Comparison of ENCODE assay signal across 1 cellular context in genomic region chr4:16884673-16885460, GRCh38.
TF ChIP-seq lines count a peak whose summit lies in the region.

No MANE protein-coding gene starts in this region.

TF ChIP-seq in GM23338, 12 proteins besides CTCF, POLR2A, EP300 and RAD21:
- TF ChIP-seq, protein P1, sequence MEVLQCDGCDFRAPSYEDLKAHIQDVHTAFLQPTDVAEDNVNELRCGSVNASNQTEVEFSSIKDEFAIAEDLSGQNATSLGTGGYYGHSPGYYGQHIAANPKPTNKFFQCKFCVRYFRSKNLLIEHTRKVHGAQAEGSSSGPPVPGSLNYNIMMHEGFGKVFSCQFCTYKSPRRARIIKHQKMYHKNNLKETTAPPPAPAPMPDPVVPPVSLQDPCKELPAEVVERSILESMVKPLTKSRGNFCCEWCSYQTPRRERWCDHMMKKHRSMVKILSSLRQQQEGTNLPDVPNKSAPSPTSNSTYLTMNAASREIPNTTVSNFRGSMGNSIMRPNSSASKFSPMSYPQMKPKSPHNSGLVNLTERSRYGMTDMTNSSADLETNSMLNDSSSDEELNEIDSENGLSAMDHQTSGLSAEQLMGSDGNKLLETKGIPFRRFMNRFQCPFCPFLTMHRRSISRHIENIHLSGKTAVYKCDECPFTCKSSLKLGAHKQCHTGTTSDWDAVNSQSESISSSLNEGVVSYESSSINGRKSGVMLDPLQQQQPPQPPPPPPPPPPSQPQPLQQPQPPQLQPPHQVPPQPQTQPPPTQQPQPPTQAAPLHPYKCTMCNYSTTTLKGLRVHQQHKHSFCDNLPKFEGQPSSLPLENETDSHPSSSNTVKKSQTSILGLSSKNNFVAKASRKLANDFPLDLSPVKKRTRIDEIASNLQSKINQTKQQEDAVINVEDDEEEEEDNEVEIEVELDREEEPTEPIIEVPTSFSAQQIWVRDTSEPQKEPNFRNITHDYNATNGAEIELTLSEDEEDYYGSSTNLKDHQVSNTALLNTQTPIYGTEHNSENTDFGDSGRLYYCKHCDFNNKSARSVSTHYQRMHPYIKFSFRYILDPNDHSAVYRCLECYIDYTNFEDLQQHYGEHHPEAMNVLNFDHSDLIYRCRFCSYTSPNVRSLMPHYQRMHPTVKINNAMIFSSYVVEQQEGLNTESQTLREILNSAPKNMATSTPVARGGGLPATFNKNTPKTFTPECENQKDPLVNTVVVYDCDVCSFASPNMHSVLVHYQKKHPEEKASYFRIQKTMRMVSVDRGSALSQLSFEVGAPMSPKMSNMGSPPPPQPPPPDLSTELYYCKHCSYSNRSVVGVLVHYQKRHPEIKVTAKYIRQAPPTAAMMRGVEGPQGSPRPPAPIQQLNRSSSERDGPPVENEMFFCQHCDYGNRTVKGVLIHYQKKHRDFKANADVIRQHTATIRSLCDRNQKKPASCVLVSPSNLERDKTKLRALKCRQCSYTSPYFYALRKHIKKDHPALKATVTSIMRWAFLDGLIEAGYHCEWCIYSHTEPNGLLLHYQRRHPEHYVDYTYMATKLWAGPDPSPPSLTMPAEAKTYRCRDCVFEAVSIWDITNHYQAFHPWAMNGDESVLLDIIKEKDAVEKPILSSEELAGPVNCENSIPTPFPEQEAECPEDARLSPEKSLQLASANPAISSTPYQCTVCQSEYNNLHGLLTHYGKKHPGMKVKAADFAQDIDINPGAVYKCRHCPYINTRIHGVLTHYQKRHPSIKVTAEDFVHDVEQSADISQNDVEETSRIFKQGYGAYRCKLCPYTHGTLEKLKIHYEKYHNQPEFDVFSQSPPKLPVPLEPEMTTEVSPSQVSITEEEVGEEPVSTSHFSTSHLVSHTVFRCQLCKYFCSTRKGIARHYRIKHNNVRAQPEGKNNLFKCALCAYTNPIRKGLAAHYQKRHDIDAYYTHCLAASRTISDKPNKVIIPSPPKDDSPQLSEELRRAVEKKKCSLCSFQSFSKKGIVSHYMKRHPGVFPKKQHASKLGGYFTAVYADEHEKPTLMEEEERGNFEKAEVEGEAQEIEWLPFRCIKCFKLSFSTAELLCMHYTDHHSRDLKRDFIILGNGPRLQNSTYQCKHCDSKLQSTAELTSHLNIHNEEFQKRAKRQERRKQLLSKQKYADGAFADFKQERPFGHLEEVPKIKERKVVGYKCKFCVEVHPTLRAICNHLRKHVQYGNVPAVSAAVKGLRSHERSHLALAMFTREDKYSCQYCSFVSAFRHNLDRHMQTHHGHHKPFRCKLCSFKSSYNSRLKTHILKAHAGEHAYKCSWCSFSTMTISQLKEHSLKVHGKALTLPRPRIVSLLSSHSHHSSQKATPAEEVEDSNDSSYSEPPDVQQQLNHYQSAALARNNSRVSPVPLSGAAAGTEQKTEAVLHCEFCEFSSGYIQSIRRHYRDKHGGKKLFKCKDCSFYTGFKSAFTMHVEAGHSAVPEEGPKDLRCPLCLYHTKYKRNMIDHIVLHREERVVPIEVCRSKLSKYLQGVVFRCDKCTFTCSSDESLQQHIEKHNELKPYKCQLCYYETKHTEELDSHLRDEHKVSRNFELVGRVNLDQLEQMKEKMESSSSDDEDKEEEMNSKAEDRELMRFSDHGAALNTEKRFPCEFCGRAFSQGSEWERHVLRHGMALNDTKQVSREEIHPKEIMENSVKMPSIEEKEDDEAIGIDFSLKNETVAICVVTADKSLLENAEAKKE (CRISPR knock-in tag; IDR thresholded peaks at IDR 0.05) = no peak
- no peak for TF ChIP-seq NANOG (IDR thresholded peaks at IDR 0.05; ENCODE audit: borderline replicate concordance)
- TF ChIP-seq, protein P2, sequence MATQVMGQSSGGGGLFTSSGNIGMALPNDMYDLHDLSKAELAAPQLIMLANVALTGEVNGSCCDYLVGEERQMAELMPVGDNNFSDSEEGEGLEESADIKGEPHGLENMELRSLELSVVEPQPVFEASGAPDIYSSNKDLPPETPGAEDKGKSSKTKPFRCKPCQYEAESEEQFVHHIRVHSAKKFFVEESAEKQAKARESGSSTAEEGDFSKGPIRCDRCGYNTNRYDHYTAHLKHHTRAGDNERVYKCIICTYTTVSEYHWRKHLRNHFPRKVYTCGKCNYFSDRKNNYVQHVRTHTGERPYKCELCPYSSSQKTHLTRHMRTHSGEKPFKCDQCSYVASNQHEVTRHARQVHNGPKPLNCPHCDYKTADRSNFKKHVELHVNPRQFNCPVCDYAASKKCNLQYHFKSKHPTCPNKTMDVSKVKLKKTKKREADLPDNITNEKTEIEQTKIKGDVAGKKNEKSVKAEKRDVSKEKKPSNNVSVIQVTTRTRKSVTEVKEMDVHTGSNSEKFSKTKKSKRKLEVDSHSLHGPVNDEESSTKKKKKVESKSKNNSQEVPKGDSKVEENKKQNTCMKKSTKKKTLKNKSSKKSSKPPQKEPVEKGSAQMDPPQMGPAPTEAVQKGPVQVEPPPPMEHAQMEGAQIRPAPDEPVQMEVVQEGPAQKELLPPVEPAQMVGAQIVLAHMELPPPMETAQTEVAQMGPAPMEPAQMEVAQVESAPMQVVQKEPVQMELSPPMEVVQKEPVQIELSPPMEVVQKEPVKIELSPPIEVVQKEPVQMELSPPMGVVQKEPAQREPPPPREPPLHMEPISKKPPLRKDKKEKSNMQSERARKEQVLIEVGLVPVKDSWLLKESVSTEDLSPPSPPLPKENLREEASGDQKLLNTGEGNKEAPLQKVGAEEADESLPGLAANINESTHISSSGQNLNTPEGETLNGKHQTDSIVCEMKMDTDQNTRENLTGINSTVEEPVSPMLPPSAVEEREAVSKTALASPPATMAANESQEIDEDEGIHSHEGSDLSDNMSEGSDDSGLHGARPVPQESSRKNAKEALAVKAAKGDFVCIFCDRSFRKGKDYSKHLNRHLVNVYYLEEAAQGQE (IDR thresholded peaks at IDR 0.05; ENCODE audit: unreplicated experiment) = no peak
- TF ChIP-seq ZNF331 (CRISPR knock-in tag; IDR thresholded peaks at IDR 0.05; ENCODE audit: low read depth) = no peak
- no peak for TF ChIP-seq CREB1 (CRISPR knock-in tag; IDR thresholded peaks at IDR 0.05; ENCODE audit: low read depth)
- TF ChIP-seq ZNF114 (CRISPR knock-in tag; IDR thresholded peaks at IDR 0.05) = no peak
- TF ChIP-seq POLR2AphosphoS5 (IDR thresholded peaks at IDR 0.05; ENCODE audit: low read depth) = no peak
- no peak for TF ChIP-seq EZH2 (IDR thresholded peaks at IDR 0.05; ENCODE audit: low read depth, unreplicated experiment)
- no peak for TF ChIP-seq STAT1 (IDR thresholded peaks at IDR 0.05; ENCODE audit: unreplicated experiment)
- no peak for TF ChIP-seq ETS1 (IDR thresholded peaks at IDR 0.05)
- no peak for TF ChIP-seq JUNB (IDR thresholded peaks at IDR 0.05; ENCODE audit: unreplicated experiment)
- TF ChIP-seq EZH2phosphoT487 (IDR thresholded peaks at IDR 0.05; ENCODE audit: unreplicated experiment) = no peak
TF ChIP-seq in GM23338: peak in this region for 0.
